22 cellular contexts compared by ENCODE assay signal in the genomic region with DNA sequence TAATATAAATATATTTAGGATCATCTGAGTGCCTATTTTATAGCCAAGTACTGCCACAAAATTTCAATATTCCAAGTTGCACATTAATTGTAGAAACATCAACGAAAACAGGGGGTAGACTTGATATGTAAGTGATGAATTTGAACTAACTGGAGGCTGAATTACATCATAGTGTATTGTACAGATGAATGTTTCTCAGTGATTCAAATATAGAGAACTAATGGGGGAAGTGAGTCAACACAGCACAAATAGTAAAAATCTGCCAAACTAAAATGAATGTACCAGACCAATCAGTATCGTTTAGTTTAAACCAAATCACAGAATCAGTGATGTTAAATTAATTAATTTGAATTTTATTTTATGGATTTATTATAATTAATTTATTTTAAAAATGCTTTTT. TPM values are rescaled to one million over a fixed set of nuclear protein-coding genes. Genes with fewer than 3 reads are reported as not detected.
DNase-seq lines count a peak whose midpoint lies in the region; ATAC-seq and TF ChIP-seq lines count a peak whose summit lies in the region.
"Had no signal": no experiment of that assay in that cellular context is flagged by ENCODE, and none has a peak within 500 bp of the region (broad histone marks: within the 10 kb centered on the region; RNA-seq: fewer than 3 reads in every experiment).

No MANE protein-coding gene starts in this region.

- no peak overlapping the region for H3K56ac ChIP-seq in IMR-90 (ENCODE audit: extremely low read depth, insufficient read depth, low read length)

- H4K5ac ChIP-seq in IMR-90 (ENCODE audit: low read depth, low read length): no peak overlapping the region

- in situ Hi-C loops in IMR-90 (cut with MboI; ENCODE audit: low sequenced_read_pairs): no loop called here

- no peaks in the 10 kb centered on the region for H3K9me3 Mint-ChIP-seq in MCF 10A (ENCODE audit: unreplicated experiment)
- H3K9me3 Mint-ChIP-seq: activated CD4-positive, alpha-beta T cell treated with anti-CD3 and anti-CD28 coated beads, Interleukin-2, amount 10 ng/mL, durations not matched to agents 24 days and 14 days had no signal

- H2AFZ ChIP-seq in IMR-90 (replicated peaks; ENCODE audit: low read length, poor library complexity): no peak overlapping the region

- no peak overlapping the region for H4K91ac ChIP-seq in IMR-90 (ENCODE audit: insufficient read depth, low read depth, low read length)

- dilution Hi-C loops in IMR-90 (cut with HindIII; ENCODE audit: low sequenced_read_pairs, unreplicated experiment): no loop called here

- no peak overlapping the region for H2AK5ac ChIP-seq in IMR-90 (ENCODE audit: low read depth, low read length)

- H2BK5ac ChIP-seq in IMR-90 (ENCODE audit: low read depth, low read length, poor library complexity, severe bottlenecking): no peak overlapping the region

- H3K36me3 ChIP-seq in breast epithelium (no peaks in the 10 kb centered on the region), IMR-90 (ENCODE audit: control insufficient read depth, insufficient read depth, low read length) (no peaks in the 10 kb centered on the region), ascending aorta (no peaks in the 10 kb centered on the region)
- H3K36me3 ChIP-seq: heart left ventricle, prostate gland, upper lobe of right lung had no signal

- no peaks in the 10 kb centered on the region for H3K9me1 ChIP-seq in IMR-90 (ENCODE audit: insufficient read depth, low read length)

- TF ChIP-seq CTCF in MCF 10A (IDR thresholded peaks at IDR 0.05; ENCODE audit: unreplicated experiment) (no peak), breast epithelium (IDR thresholded peaks at IDR 0.05) (no peak), IMR-90 (conservative IDR thresholded peaks at IDR 0.05; ENCODE audit: low read depth, low read length) (no peak), cardiac fibroblast (IDR thresholded peaks at IDR 0.05; ENCODE audit: low read depth, low read length) (no peak), ascending aorta (IDR thresholded peaks at IDR 0.05) (no peak)

- intact Hi-C loops in MCF 10A (cut with micrococcal nuclease): loop anchor here (5.0 kb wide), 1 partner anchor 44 kb away; a partner anchor contains a TSS
- intact Hi-C loops in breast epithelium (cut with DNase I; ENCODE audit: low total_unique reads): no loop called here
- intact Hi-C loops in IMR-90 (cut with micrococcal nuclease): no loop called here
- intact Hi-C loops in ascending aorta (cut with DNase I): no loop called here

- CTCF ChIA-PET in MCF 10A (lab: Yijun Ruan, JAX): no interaction called here
- CTCF ChIA-PET in IMR-90 (lab: Yijun Ruan, JAX): no interaction called here

- TF ChIP-seq RAD21 in IMR-90 (IDR thresholded peaks at IDR 0.05; ENCODE audit: low read length): no peak

- H3K9me3 ChIP-seq in breast epithelium (no peaks in the 10 kb centered on the region), IMR-90 (ENCODE audit: control insufficient read depth, insufficient read depth, low read length) (no peaks in the 10 kb centered on the region), ascending aorta (no peaks in the 10 kb centered on the region)
- H3K9me3 ChIP-seq: prostate gland, upper lobe of right lung had no signal

- H3K4ac ChIP-seq in IMR-90 (ENCODE audit: low read depth, low read length): no peak overlapping the region

- peaks cover 5% of the 10 kb centered on the region for H3K4me1 Mint-ChIP-seq in MCF 10A (ENCODE audit: insufficient read depth, unreplicated experiment)
- H3K4me1 Mint-ChIP-seq: brain had no signal

- no peaks in the 10 kb centered on the region for H3K36me3 Mint-ChIP-seq in MCF 10A (ENCODE audit: insufficient read depth, unreplicated experiment)
- H3K36me3 Mint-ChIP-seq: brain had no signal

- H2BK120ac ChIP-seq in IMR-90 (ENCODE audit: low read depth, low read length): no peak overlapping the region

- H3K79me1 ChIP-seq in IMR-90 (ENCODE audit: low read depth in 1 of 2, low read length in 2 of 2): no peaks in the 10 kb centered on the region

- BruUV-seq in MCF 10A (replicated peaks; lab: Mats Ljungman, UMichigan) (no TSS peak), IMR-90 (replicated peaks; lab: Mats Ljungman, UMichigan) (no TSS peak)

- H3K27ac Mint-ChIP-seq in MCF 10A (ENCODE audit: low read depth, unreplicated experiment): no peak overlapping the region
- H3K27ac Mint-ChIP-seq: activated CD4-positive, alpha-beta T cell treated with anti-CD3 and anti-CD28 coated beads, Interleukin-2, amount 10 ng/mL, durations not matched to agents 24 days and 14 days; activated T-helper 1 cell treated with anti-CD3 and anti-CD28 coated beads, Interleukin-12 subunit alpha, Interleukin-12 subunit beta, Interleukin-2, Interleukin-4 antibody, amounts not matched to agents 30 ng/mL and 10 ng/mL and 1 ng/mL, durations not matched to agents 14 hours and 24 hours and 36 hours; brain; endodermal cell; T-helper 17 cell had no signal

- H2BK20ac ChIP-seq in IMR-90 (ENCODE audit: low read depth, low read length): no peak overlapping the region

- no peak overlapping the region for H3K18ac ChIP-seq in IMR-90 (ENCODE audit: low read depth, low read length)

- no peak overlapping the region for H2BK15ac ChIP-seq in IMR-90 (ENCODE audit: low read depth, low read length)

- no peak overlapping the region for H2AK9ac ChIP-seq in IMR-90 (replicated peaks; ENCODE audit: low read depth, low read length, poor library complexity)

- DNase-seq in MCF 10A (ENCODE audit: unreplicated experiment) (peak; percentile 6), breast epithelium (ENCODE audit: low spot score in 2 of 2) (no peak), IMR-90 (peak; percentile 70), cardiac fibroblast (ENCODE audit: low read depth in 2 of 2) (peak; percentile 34 to 84), stromal cell of bone marrow (ENCODE audit: low read depth) (peak; percentile 25), ascending aorta (ENCODE audit: low spot score in 2 of 2) (no peak)
- DNase-seq: ACHN; activated CD4-positive, alpha-beta T cell treated with anti-CD3 and anti-CD28 coated beads, Interleukin-2, amount 10 ng/mL, durations not matched to agents 24 days and 14 days; Calu3; endodermal cell; heart left ventricle; kidney glomerular epithelial cell; NCI-H1105; NCI-H226; OCI-M1; T-helper 17 cell; upper lobe of right lung had no signal

- no peak overlapping the region for H3K4me2 ChIP-seq in IMR-90 (ENCODE audit: low read depth, low read length)

- no peak overlapping the region for H3K4me3 Mint-ChIP-seq in MCF 10A (ENCODE audit: unreplicated experiment)
- H3K4me3 Mint-ChIP-seq: activated CD4-positive, alpha-beta T cell treated with anti-CD3 and anti-CD28 coated beads, Interleukin-2, amount 10 ng/mL, durations not matched to agents 24 days and 14 days; activated T-helper 1 cell treated with anti-CD3 and anti-CD28 coated beads, Interleukin-12 subunit alpha, Interleukin-12 subunit beta, Interleukin-2, Interleukin-4 antibody, amounts not matched to agents 30 ng/mL and 10 ng/mL and 1 ng/mL, durations not matched to agents 14 hours and 24 hours and 36 hours; brain; endodermal cell; T-helper 17 cell had no signal

- H4K8ac ChIP-seq in IMR-90 (ENCODE audit: low read depth in 2 of 2, low read length in 2 of 2): no peak overlapping the region

- H3K27me3 ChIP-seq in breast epithelium (no peaks in the 10 kb centered on the region), IMR-90 (ENCODE audit: control insufficient read depth, insufficient read depth, low read length) (peaks cover 2% of the 10 kb centered on the region; the same call in 1 of the 2 replicates), ascending aorta (no peaks in the 10 kb centered on the region)
- H3K27me3 ChIP-seq: heart left ventricle, upper lobe of right lung had no signal

- no CpG with 5 or more reads among the region's 2 CpGs for WGBS in IMR-90 (ENCODE audit: extremely low coverage in 2 of 2, insufficient read length in 1 of 2), 2 experiments

- H3K27ac ChIP-seq in breast epithelium (no peak overlapping the region), IMR-90 (ENCODE audit: insufficient read depth, low read length) (no peak overlapping the region), ascending aorta (no peak overlapping the region)
- H3K27ac ChIP-seq: heart left ventricle, prostate gland, upper lobe of right lung had no signal

- no peak overlapping the region for H3K9ac ChIP-seq in IMR-90 (ENCODE audit: low read depth, low read length)

- POLR2A ChIA-PET in MCF 10A (lab: Yijun Ruan, JAX) (no interaction called here), IMR-90 (lab: Charles Lee; ENCODE audit: unreplicated experiment) (no interaction called here)

- H3K23ac ChIP-seq in IMR-90 (ENCODE audit: low read depth, low read length): no peak overlapping the region

- ATAC-seq in IMR-90 (ENCODE audit: low read depth) (no peak; the same call in 1 of the 2 replicates), HG03196 (IDR thresholded peaks at IDR 0.05; ENCODE audit: unreplicated experiment) (no peak), GM19035 (IDR thresholded peaks at IDR 0.05; ENCODE audit: unreplicated experiment) (no peak)
- ATAC-seq: heart left ventricle, T-helper 17 cell, upper lobe of right lung had no signal

- no peaks in the 10 kb centered on the region for H3K27me3 Mint-ChIP-seq in MCF 10A (ENCODE audit: insufficient read depth, unreplicated experiment)

- no peak overlapping the region for H3K14ac ChIP-seq in IMR-90 (replicated peaks; ENCODE audit: low read depth, low read length)

- H4K20me1 ChIP-seq in IMR-90 (ENCODE audit: insufficient read depth, low read length): no peaks in the 10 kb centered on the region

- TF ChIP-seq POLR2A in breast epithelium (IDR thresholded peaks at IDR 0.05) (no peak), IMR-90 (IDR thresholded peaks at IDR 0.05; ENCODE audit: low read depth, low read length) (no peak)

- H3K4me3 ChIP-seq in breast epithelium: no peak overlapping the region
- H3K4me3 ChIP-seq in IMR-90 (ENCODE audit: insufficient read depth, low read depth, low read length): no peak overlapping the region
- no peak overlapping the region for H3K4me3 ChIP-seq in cardiac fibroblast (replicated peaks in 1 of 2; ENCODE audit: low read depth in 2 of 2, low read length in 2 of 2)
- no peak overlapping the region for H3K4me3 ChIP-seq in ascending aorta
- H3K4me3 ChIP-seq: heart left ventricle, prostate gland, upper lobe of right lung had no signal

- no peaks in the 10 kb centered on the region for H3K4me1 ChIP-seq in breast epithelium
- no peaks in the 10 kb centered on the region for H3K4me1 ChIP-seq in IMR-90 (ENCODE audit: control insufficient read depth, insufficient read depth, low read length)
- H3K4me1 ChIP-seq in ascending aorta: no peaks in the 10 kb centered on the region
- H3K4me1 ChIP-seq: heart left ventricle, prostate gland, upper lobe of right lung had no signal

RNA-seq across cellular contexts. Expression of a gene that starts 42.8 kb away (rescaled TPM):
- total RNA-seq in MCF 10A (2022) (60.4 and 62.3 TPM in 2 replicates), breast epithelium (10 to 100 TPM; 17.0 to 22.6 (median 22.2) TPM), IMR-90 (2012; rRNA removed) (29.6 and 45.3 TPM in 2 replicates), ascending aorta (2.8 TPM)
- polyA plus RNA-seq in IMR-90 (2012; rRNA removed): 26.0 and 26.9 TPM in 2 replicates
- polyA plus RNA-seq in IMR-90 (2012; cell fraction: cytosol; rRNA removed): 10.5 and 15.2 TPM in 2 replicates
- 10.7 and 23.7 TPM in 2 replicates for polyA plus RNA-seq in IMR-90 (2012; cell fraction: nucleus; rRNA removed; ENCODE audit: low replicate concordance)

RNA-seq across cellular contexts. Expression of a gene that starts 43.5 kb away (rescaled TPM):
- total RNA-seq in MCF 10A (2022) (2.6 and 3.6 TPM in 2 replicates), breast epithelium (10 to 100 TPM; 16.5 to 49.3 (median 33.1) TPM), IMR-90 (2012; rRNA removed) (3.0 and 3.9 TPM in 2 replicates), ascending aorta (2.0 TPM)
- polyA plus RNA-seq in IMR-90 (2012; rRNA removed): 1.5 and 1.7 TPM in 2 replicates
- 0.47 and 0.54 TPM in 2 replicates for polyA plus RNA-seq in IMR-90 (2012; cell fraction: cytosol; rRNA removed)
- polyA plus RNA-seq in IMR-90 (2012; cell fraction: nucleus; rRNA removed; ENCODE audit: low replicate concordance): 1.4 and 5.7 TPM in 2 replicates

RNA-seq across cellular contexts. Expression of a gene that starts 59.1 kb away (rescaled TPM):
- total RNA-seq in MCF 10A (2022) (9.1 and 11.0 TPM in 2 replicates), breast epithelium (10 to 100 TPM in 1 of 3 donors, 1 to 10 TPM in 2; 6.9 to 11.0 (median 9.1) TPM), IMR-90 (2012; rRNA removed) (3.8 and 7.5 TPM in 2 replicates), ascending aorta (2.3 TPM)
- polyA plus RNA-seq in IMR-90 (2012; rRNA removed): 2.4 and 3.4 TPM in 2 replicates
- polyA plus RNA-seq in IMR-90 (2012; cell fraction: cytosol; rRNA removed): 0.44 and 0.51 TPM in 2 replicates
- polyA plus RNA-seq in IMR-90 (2012; cell fraction: nucleus; rRNA removed; ENCODE audit: low replicate concordance): 0.38 and 3.1 TPM in 2 replicates

Comparison
In these comparisons a context has a peak if more than half of its experiments do, and no peak if none do; other contexts are left out.
1. DNase-seq: peak in MCF 10A (single experiment), IMR-90 (single experiment), cardiac fibroblast (2 of 2) and stromal cell of bone marrow (single experiment); none in breast epithelium (0 of 2) and ascending aorta (0 of 2).